In genomic region chr12:104456417-104456949, GRCh38 we compare ENCODE assay signal across 8 cellular contexts. TPM values are rescaled to one million over a fixed set of nuclear protein-coding genes. Genes with fewer than 3 reads are reported as not detected.
DNase-seq lines count a peak whose midpoint lies in the region; ATAC-seq, FAIRE-seq and TF ChIP-seq lines count a peak whose summit lies in the region.

Gene CHST11, plus strand, starts transcription at chr12:104456948.

- H3K36me3 Mint-ChIP-seq in activated naive CD8-positive, alpha-beta T cell treated with anti-CD3 and anti-CD28 coated beads, Interleukin-2, amount 50 U/mL, for 24 hours (ENCODE audit: low read depth): peaks cover 1% of the 10 kb centered on the region

- H3K27ac ChIP-seq in pancreas (peak within 1 kb of the TSS in 3 of 4 donors; percentile 17 to 76 (median 68)), tibial nerve (peak within 1 kb of the TSS; percentile 41 to 90 (median 80))

- WGBS in pancreas, 2 donors: 0 to 1% methylated on average over 44 to 47 of the region's 47 CpGs
- 1 to 2% methylated on average over 24 to 41 of the region's 47 CpGs for WGBS in tibial nerve, 2 donors

- no peaks in the 10 kb centered on the region for H3K9me3 Mint-ChIP-seq in activated naive CD8-positive, alpha-beta T cell treated with anti-CD3 and anti-CD28 coated beads, Interleukin-2, amount 50 U/mL, for 24 hours

- peak within 1 kb of the TSS; percentile 92 for H3K4me3 ChIP-seq in HFF-Myc (replicated peaks; ENCODE audit: low read depth, low read length)
- H3K4me3 ChIP-seq in pancreas: peak within 1 kb of the TSS; percentile 58 to 78 (median 67)
- H3K4me3 ChIP-seq in tibial nerve: peak within 1 kb of the TSS; percentile 68 to 91 (median 84)

- peak; percentile 44 for DNase-seq in GM04503 (ENCODE audit: low read depth)
- DNase-seq in HFF-Myc (ENCODE audit: extremely low read depth, low read depth): peak; percentile 50
- peak; percentile 72 for DNase-seq in NCI-H1092 (lab: John Stamatoyannopoulos, UW)
- peak; percentile 45 for DNase-seq in T follicular helper cell (ENCODE audit: low read depth)
- peak; percentile 82 for DNase-seq in activated naive CD8-positive, alpha-beta T cell treated with anti-CD3 and anti-CD28 coated beads, Interleukin-2, amount 50 U/mL, for 24 hours
- peak; percentile 93 for DNase-seq in cardiac septum (ENCODE audit: low spot score)
- peak; percentile 77 to 89 (median 84) for DNase-seq in pancreas
- DNase-seq in tibial nerve (ENCODE audit: low spot score in 2 of 2): peak; percentile 47 to 63

- no peak for TF ChIP-seq POLR2A in tibial nerve (IDR thresholded peaks at IDR 0.05)

- H3K4me1 ChIP-seq in pancreas (peaks cover 0 to 8% (median 0%) of the 10 kb centered on the region in 3 donors), tibial nerve (peaks cover 0 to 33% (median 4%) of the 10 kb centered on the region in 4 donors)

- peaks cover 43% of the 10 kb centered on the region for H3K4me1 Mint-ChIP-seq in activated naive CD8-positive, alpha-beta T cell treated with anti-CD3 and anti-CD28 coated beads, Interleukin-2, amount 50 U/mL, for 24 hours

- H3K9me3 ChIP-seq in pancreas (no peaks in the 10 kb centered on the region), tibial nerve (no peaks in the 10 kb centered on the region)

- peak; percentile 86 for ATAC-seq in activated naive CD8-positive, alpha-beta T cell treated with anti-CD3 and anti-CD28 coated beads, Interleukin-2, amount 50 U/mL, for 24 hours
- peak; percentile 83 to 90 (median 86) for ATAC-seq in pancreas

- H3K27me3 Mint-ChIP-seq in activated naive CD8-positive, alpha-beta T cell treated with anti-CD3 and anti-CD28 coated beads, Interleukin-2, amount 50 U/mL, for 24 hours: peaks cover 4% of the 10 kb centered on the region

- peak within 1 kb of the TSS; percentile 95 for H3K4me3 Mint-ChIP-seq in activated naive CD8-positive, alpha-beta T cell treated with anti-CD3 and anti-CD28 coated beads, Interleukin-2, amount 50 U/mL, for 24 hours

- intact Hi-C loops in cardiac septum (cut with DNase I) (loop anchor here (2.0 to 5.0 kb wide), 5 partner anchors 74 to 416 kb away; no protein-coding TSS in a partner anchor), pancreas (cut with DNase I) (no loop called here)

- peak in 1 of 2 donors; percentile 73 for TF ChIP-seq EP300 in tibial nerve (IDR thresholded peaks at IDR 0.05)

- TF ChIP-seq CTCF in HFF-Myc (IDR thresholded peaks at IDR 0.05; ENCODE audit: low read depth, low read length, missing control alignments): peak; percentile 17
- peak in 1 of 4 donors; percentile 18 for TF ChIP-seq CTCF in pancreas (IDR thresholded peaks at IDR 0.05)
- peak in 4 of 5 experiments; percentile 10 to 67 (median 32) for TF ChIP-seq CTCF in tibial nerve (IDR thresholded peaks at IDR 0.05)

- H3K27ac Mint-ChIP-seq in activated naive CD8-positive, alpha-beta T cell treated with anti-CD3 and anti-CD28 coated beads, Interleukin-2, amount 50 U/mL, for 24 hours: peak within 1 kb of the TSS; percentile 92

- H3K36me3 ChIP-seq in pancreas (no peaks in the 10 kb centered on the region), tibial nerve (no peaks in the 10 kb centered on the region)

- no peaks in the 10 kb centered on the region for H3K27me3 ChIP-seq in pancreas
- H3K27me3 ChIP-seq in tibial nerve: no peaks in the 10 kb centered on the region

- no peak for FAIRE-seq in pancreas (lab: Jason Lieb, UNC)

RNA-seq across cellular contexts. Expression of gene CHST11, which starts in this region (rescaled TPM):
- 6.1 TPM for total RNA-seq in cardiac septum
- 10 to 100 TPM in 3 of 6 donors, 1 to 10 TPM in 3; 3.8 to 14.8 (median 9.8) TPM for total RNA-seq in pancreas
- 1 to 10 TPM; 1.1 to 2.9 TPM for polyA plus RNA-seq in pancreas
- total RNA-seq in tibial nerve: 10 to 100 TPM; 20.8 to 56.7 (median 26.5) TPM

Comparison
In these comparisons a context has a peak if more than half of its experiments do, and no peak if none do; other contexts are left out.
1. Peak in every context shown above with its lines: DNase-seq, ATAC-seq, H3K4me3 ChIP-seq and H3K27ac ChIP-seq.